In the genomic region with DNA sequence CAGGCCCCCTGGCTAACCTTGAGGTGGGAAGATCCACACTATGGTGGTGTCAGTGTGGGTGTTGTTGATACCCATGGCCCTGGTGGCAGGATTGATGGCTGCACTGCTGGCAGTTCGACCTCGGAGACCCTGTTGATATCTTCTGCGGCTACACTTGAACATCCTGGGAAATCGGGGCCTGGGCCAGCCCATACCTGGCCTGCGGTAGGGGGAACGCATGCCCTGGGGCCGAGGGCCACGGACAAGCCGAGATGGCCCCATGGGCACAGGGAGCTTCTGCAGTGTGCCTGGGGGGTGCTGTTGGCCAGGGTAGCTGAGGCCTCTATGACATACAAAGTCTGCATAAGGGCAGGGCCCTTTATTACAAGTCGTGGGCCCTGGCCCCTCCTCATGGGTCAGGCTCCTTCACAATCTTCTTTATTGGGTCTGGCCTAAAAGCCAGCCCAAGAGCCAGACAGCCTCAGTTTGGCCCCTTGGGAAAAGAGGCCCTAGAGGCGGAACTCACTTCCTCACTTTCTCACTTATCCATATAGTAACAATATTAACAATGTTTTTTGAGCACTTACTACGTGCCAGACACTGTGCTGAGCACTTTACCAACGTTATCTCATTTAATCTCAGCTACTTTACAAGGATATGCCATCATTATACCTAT, we compare ENCODE assay signal across 21 cellular contexts. TPM values are rescaled to one million over a fixed set of nuclear protein-coding genes. Genes with fewer than 3 reads are reported as not detected.
DNase-seq lines count a peak whose midpoint lies in the region; ATAC-seq, FAIRE-seq and TF ChIP-seq lines count a peak whose summit lies in the region.
"Had no signal": no experiment of that assay in that cellular context is flagged by ENCODE, and none has a peak within 500 bp of the region (broad histone marks: within the 10 kb centered on the region; RNA-seq: fewer than 3 reads in every experiment).

A gene (minus strand): TSS at position 278 of the 655 bp plus-strand sequence. CDS start 17 bp downstream, at position 261.

- H3K4me1 ChIP-seq in OCI-LY7 (ENCODE audit: insufficient read depth, low read length, poor library complexity, severe bottlenecking): peaks cover 58% of the 10 kb centered on the region
- peaks cover 27 to 36% of the 10 kb centered on the region in 2 donors for H3K4me1 ChIP-seq in kidney (ENCODE audit: control insufficient read depth in 1 of 2, insufficient read depth in 1 of 2, low read depth in 1 of 2, low read length in 2 of 2)
- H3K4me1 ChIP-seq in stomach: peaks cover 29 to 66% (median 46%) of the 10 kb centered on the region in 4 donors

- no peak for TF ChIP-seq EP300 in stomach (IDR thresholded peaks at IDR 0.05)

- no peaks in the 10 kb centered on the region for H3K9me3 ChIP-seq in OCI-LY7 (ENCODE audit: low read length)
- H3K9me3 ChIP-seq in kidney (ENCODE audit: control insufficient read depth in 1 of 2, low read length in 2 of 2): no peaks in the 10 kb centered on the region
- H3K9me3 ChIP-seq in stomach: no peaks in the 10 kb centered on the region
- H3K9me3 ChIP-seq: Caco-2, SJSA1 had no signal

- H3K27ac ChIP-seq in C4-2B: peak within 1 kb of the TSS; percentile 88
- no peak within 1 kb of the TSS for H3K27ac ChIP-seq in OCI-LY7 (ENCODE audit: low read depth, low read length, poor library complexity, severe bottlenecking)
- peak within 1 kb of the TSS; percentile 82 to 86 for H3K27ac ChIP-seq in kidney (ENCODE audit: low read depth in 2 of 2, low read length in 2 of 2)
- peak within 1 kb of the TSS in 4 of 5 donors; percentile 74 to 83 (median 78) for H3K27ac ChIP-seq in stomach
- H3K27ac ChIP-seq: SJSA1 had no signal

- no peaks in the 10 kb centered on the region for H3K79me2 ChIP-seq in OCI-LY7 (ENCODE audit: insufficient read depth, low read depth, low read length)

- peak within 1 kb of the TSS in 1 of 2 donors; percentile 71 for H3K9ac ChIP-seq in kidney (ENCODE audit: low read length in 2 of 2)

- no peak for FAIRE-seq in kidney (lab: Jason Lieb, UNC)

- DNase-seq in OCI-LY7 (ENCODE audit: low spot score) (no peak), kidney (no peak), stomach (no peak), NCI-H748 (lab: John Stamatoyannopoulos, UW; ENCODE audit: unreplicated experiment) (no peak), HuH-7 (ENCODE audit: low spot score) (no peak)
- DNase-seq: activated CD4-positive, CD25-positive, alpha-beta regulatory T cell; amniotic stem cell; Caco-2; cerebellar nuclear complex; natural killer cell; NCI-H187 treated with DMSO at 0.1 percent for 48 hours; NCI-H446 treated with DMSO at 0.1 percent for 48 hours; stimulated activated naive B cell treated with anti-CD40 and anti-IgM and Interleukin-4, amounts not matched to agents 10 μg/mL and 1 μg/mL and 100 μg/mL, for 72 hours; T-helper 2 cell had no signal

- no peaks in the 10 kb centered on the region for H4K20me1 ChIP-seq in OCI-LY7 (ENCODE audit: insufficient read depth, low read length)

- no peaks in the 10 kb centered on the region for H3K27me3 ChIP-seq in stomach
- H3K27me3 ChIP-seq: SJSA1 had no signal

- CTCF ChIA-PET in OCI-LY7 (lab: Charles Lee; ENCODE audit: unreplicated experiment): interaction anchor here (0.6 to 1.4 kb wide), 2 partner anchors 47 to 176 kb away, joined by 3 to 10 read pairs; no protein-coding TSS in a partner anchor

- TF ChIP-seq CTCF in C4-2B (conservative IDR thresholded peaks at IDR 0.05): no peak
- no peak for TF ChIP-seq CTCF in OCI-LY7 (conservative IDR thresholded peaks at IDR 0.05; ENCODE audit: low read length)
- no peak for TF ChIP-seq CTCF in kidney (IDR thresholded peaks at IDR 0.05; ENCODE audit: borderline replicate concordance, extremely low read depth, insufficient read depth)
- no peak for TF ChIP-seq CTCF in stomach (IDR thresholded peaks at IDR 0.05)

- BruUV-seq in OCI-LY7 (replicated peaks; lab: Mats Ljungman, UMichigan): no TSS peak

- no peaks in the 10 kb centered on the region for H3K9me2 ChIP-seq in OCI-LY7 (ENCODE audit: insufficient read depth, low read length)

- 84 to 93% (median 89%) methylated on average over 13 of the region's 13 CpGs for WGBS in stomach, 5 donors

- no peak within 1 kb of the TSS for H3K4me2 ChIP-seq in OCI-LY7 (ENCODE audit: low read length)

- ATAC-seq in HG02623 (IDR thresholded peaks at IDR 0.05; ENCODE audit: unreplicated experiment) (no peak), HG02642 (IDR thresholded peaks at IDR 0.05; ENCODE audit: poor library complexity, unreplicated experiment) (no peak)
- ATAC-seq: natural killer cell; stimulated activated naive B cell treated with anti-CD40 and anti-IgM and Interleukin-4, amounts not matched to agents 10 μg/mL and 1 μg/mL and 100 μg/mL, for 72 hours had no signal

- no peak for TF ChIP-seq POLR2A in stomach (IDR thresholded peaks at IDR 0.05)

- H3K4me3 ChIP-seq in OCI-LY7 (ENCODE audit: low read depth, low read length, poor library complexity, severe bottlenecking): no peak within 1 kb of the TSS
- peak within 1 kb of the TSS in 1 of 2 donors; percentile 6 for H3K4me3 ChIP-seq in kidney (ENCODE audit: low read length in 2 of 2)
- H3K4me3 ChIP-seq in stomach: no peak within 1 kb of the TSS
- H3K4me3 ChIP-seq: SJSA1 had no signal

- no peaks in the 10 kb centered on the region for H3K36me3 ChIP-seq in OCI-LY7 (ENCODE audit: insufficient read depth, low read length)
- H3K36me3 ChIP-seq in kidney (ENCODE audit: control insufficient read depth in 1 of 2, insufficient read depth in 2 of 2, low read length in 2 of 2): no peaks in the 10 kb centered on the region
- no peaks in the 10 kb centered on the region for H3K36me3 ChIP-seq in stomach
- H3K36me3 ChIP-seq: SJSA1 had no signal

- intact Hi-C loops in OCI-LY7 (cut with micrococcal nuclease; ENCODE audit: unreplicated experiment): no loop called here
- intact Hi-C loops in kidney (cut with DNase I): no loop called here
- intact Hi-C loops in stomach (cut with DNase I; ENCODE audit: low total_unique reads): loop anchor here (5.0 kb wide), 1 partner anchor 139 kb away; no protein-coding TSS in a partner anchor

- POLR2A ChIA-PET in OCI-LY7 (lab: Charles Lee): interaction anchor here (0.7 to 1.6 kb wide), 3 partner anchors 9 to 164 kb away, joined by 3 to 5 read pairs (median 3); no protein-coding TSS in a partner anchor

- H2AFZ ChIP-seq in OCI-LY7 (ENCODE audit: low read length): peak within 1 kb of the TSS; percentile 26; the same call in 1 of the 2 replicates

RNA-seq across cellular contexts. Expression of the gene that starts here (rescaled TPM):
- not detected in 2 replicates for total RNA-seq in OCI-LY7 (2014; rRNA removed; shearing (Covaris generic))
- total RNA-seq in OCI-LY7 (2022): not detected in 2 replicates
- not detected for total RNA-seq in kidney
- not detected for polyA plus RNA-seq in kidney (ENCODE audit: insufficient read depth, low read depth, low replicate concordance)
- not detected for total RNA-seq in stomach
- not detected for polyA plus RNA-seq in stomach
- total RNA-seq: activated T-helper 2 cell treated with anti-CD3 and anti-CD28 coated beads, Interferon-gamma antibody, Interleukin-2, Interleukin-4, amounts not matched to agents 10 μg/mL and 5 μg/mL and 100 μg/mL, durations not matched to agents 14 hours and 24 hours and 36 hours; Caco-2; liver; natural killer cell; progenitor cell of endocrine pancreas; SJSA1 had no signal
- polyA plus RNA-seq: liver had no signal
